ENCODE assay signal across 16 cellular contexts in genomic region chr19:17329768-17330545, GRCh38. TPM values are rescaled to one million over a fixed set of nuclear protein-coding genes. Genes with fewer than 3 reads are reported as not detected.
DNase-seq lines count a peak whose midpoint lies in the region; ATAC-seq, FAIRE-seq and TF ChIP-seq lines count a peak whose summit lies in the region.
"Had no signal": no experiment of that assay in that cellular context is flagged by ENCODE, and none has a peak within 500 bp of the region (broad histone marks: within the 10 kb centered on the region; RNA-seq: fewer than 3 reads in every experiment).

No MANE protein-coding gene starts in this region.

- H3K4ac ChIP-seq in H1 (replicated peaks; ENCODE audit: insufficient read length, low read depth, low read length): no peak overlapping the region

- 0 out of 2 replicates have a peak overlapping the region, but pooled peaks have one; percentile 16 for H2BK5ac ChIP-seq in H1 (ENCODE audit: low read depth, low read length)

- POLR2A ChIA-PET in HEK293 (lab: Yijun Ruan, JAX) (interaction anchor here (1.7 kb wide), 1 partner anchor 9 kb away, joined by 5 read pairs; no protein-coding TSS in a partner anchor), H1 (lab: Charles Lee; ENCODE audit: partially characterized antibody) (interaction anchor here (2.1 to 17.1 kb wide), 3 partner anchors 8 to 19 kb away, joined by 4 to 329 read pairs (median 100); partner anchors contain the start of genes ABHD8, ANO8, DDA1 and GTPBP3)

- no peaks in the 10 kb centered on the region for H3K9me3 Mint-ChIP-seq in activated CD4-positive, alpha-beta T cell treated with anti-CD3 and anti-CD28 coated beads, Interleukin-2, amount 10 ng/mL, durations not matched to agents 24 days and 14 days
- no peaks in the 10 kb centered on the region for H3K9me3 Mint-ChIP-seq in neural crest cell

- H3K36me3 ChIP-seq in HEK293 (ENCODE audit: control insufficient read depth in 2 of 2, insufficient read depth in 1 of 2, low read length in 2 of 2): peaks cover 0 to 20% of the 10 kb centered on the region in 2 experiments; a peak in 2 of 3 replicates
- peaks cover 0 to 4% (median 1%) of the 10 kb centered on the region in 4 experiments; a peak in 3 of 8 replicates for H3K36me3 ChIP-seq in H1 (ENCODE audit: control insufficient read depth in 2 of 4, insufficient read depth in 4 of 4, low read length in 3 of 4)
- H3K36me3 ChIP-seq: upper lobe of right lung had no signal

- no peak overlapping the region for H2AFZ ChIP-seq in H1 (ENCODE audit: low read length)

- H3K79me1 ChIP-seq in H1 (ENCODE audit: low read depth, low read length): 0 out of 2 replicates have a peak, but pooled peaks cover 2% of the 10 kb centered on the region

- DNase-seq in activated CD4-positive, alpha-beta T cell treated with anti-CD3 and anti-CD28 coated beads, Interleukin-2, amount 10 ng/mL, durations not matched to agents 24 days and 14 days: no peak
- no peak for DNase-seq in activated CD4-positive, alpha-beta T cell treated with anti-CD3 and anti-CD28 coated beads for 4 hours
- DNase-seq in H1 (ENCODE audit: low read depth in 1 of 2, low spot score in 2 of 2): no peak
- no peak for DNase-seq in neural crest cell (ENCODE audit: low read depth, low spot score)
- DNase-seq in DMS 273 (lab: John Stamatoyannopoulos, UW; ENCODE audit: unreplicated experiment): no peak
- DNase-seq: dorsolateral prefrontal cortex; esophagus squamous epithelium; NCI-H146; stimulated activated CD4-positive, alpha-beta T cell treated with anti-CD3 and anti-CD28 coated beads, Interleukin-12 subunit alpha, Interleukin-12 subunit beta, amount 100 ng/mL, for 4 hours; stimulated activated naive B cell treated with anti-CD40 and anti-IgM and Interleukin-4, amounts not matched to agents 10 μg/mL and 1 μg/mL and 100 μg/mL, for 72 hours; upper lobe of right lung had no signal

- H4K20me1 ChIP-seq in H1 (replicated peaks in 1 of 2; ENCODE audit: control insufficient read depth in 1 of 2, insufficient read depth in 2 of 2, low read length in 2 of 2): peaks cover 0 to 14% of the 10 kb centered on the region in 2 experiments

- H3K18ac ChIP-seq in H1 (ENCODE audit: extremely low read depth, low read length): no peak overlapping the region

- H4K8ac ChIP-seq in H1 (ENCODE audit: extremely low read depth, insufficient read depth, low read length): no peak overlapping the region

- H3K27ac ChIP-seq in HEK293 (ENCODE audit: extremely low read depth, low read depth, low read length) (no peak overlapping the region), H1 (ENCODE audit: low read depth, low read length) (no peak overlapping the region)
- H3K27ac ChIP-seq: esophagus squamous epithelium, upper lobe of right lung had no signal

- H2BK15ac ChIP-seq in H1 (ENCODE audit: low read length): no peak overlapping the region

- H3K27ac Mint-ChIP-seq in activated CD4-positive, alpha-beta T cell treated with anti-CD3 and anti-CD28 coated beads, Interleukin-2, amount 10 ng/mL, durations not matched to agents 24 days and 14 days: no peak overlapping the region
- H3K27ac Mint-ChIP-seq in neural crest cell (ENCODE audit: unreplicated experiment): no peak overlapping the region

- no peak overlapping the region for H4K91ac ChIP-seq in H1 (replicated peaks; ENCODE audit: insufficient read length, low read length)

- TF ChIP-seq POLR2A in H1 (IDR thresholded peaks at IDR 0.05; ENCODE audit: control extremely low read depth in 1 of 2, low read depth in 2 of 2, low read length in 2 of 2): no peak

- TF ChIP-seq CTCF in HEK293 (tag by site-specific recombination; IDR thresholded peaks at IDR 0.05) (no peak), H1 (IDR thresholded peaks at IDR 0.05; ENCODE audit: control extremely low read depth in 1 of 3, insufficient read depth in 1 of 3, low read depth in 1 of 3, low read length in 3 of 3) (no peak), neural crest cell (conservative IDR thresholded peaks at IDR 0.05) (no peak)

- no peak overlapping the region for H3K56ac ChIP-seq in H1 (replicated peaks; ENCODE audit: insufficient read length, low read depth, low read length)

- H3K36me3 Mint-ChIP-seq in activated CD4-positive, alpha-beta T cell treated with anti-CD3 and anti-CD28 coated beads, Interleukin-2, amount 10 ng/mL, durations not matched to agents 24 days and 14 days (ENCODE audit: low read depth): peaks cover 10% of the 10 kb centered on the region
- H3K36me3 Mint-ChIP-seq in neural crest cell (ENCODE audit: low read depth): peaks cover 11% of the 10 kb centered on the region

- CTCF ChIA-PET in HEK293 (lab: Yijun Ruan, JAX): interaction anchor here (0.6 to 0.7 kb wide), 2 partner anchors 20 to 628 kb away, joined by 3 read pairs; no protein-coding TSS in a partner anchor
- CTCF ChIA-PET in H1 (lab: Charles Lee; ENCODE audit: partially characterized antibody): interaction anchor here (0.9 to 2.3 kb wide), 6 partner anchors 10 to 278 kb away, joined by 3 to 6 read pairs (median 4); partner anchors contain the start of gene MRPL34

- peak overlapping the region; percentile 55 for H3K4me3 Mint-ChIP-seq in activated CD4-positive, alpha-beta T cell treated with anti-CD3 and anti-CD28 coated beads, Interleukin-2, amount 10 ng/mL, durations not matched to agents 24 days and 14 days
- peak overlapping the region; percentile 57 for H3K4me3 Mint-ChIP-seq in neural crest cell

- TF ChIP-seq RAD21 in H1 (IDR thresholded peaks at IDR 0.05 in 1 of 2, conservative IDR thresholded peaks at IDR 0.05 in 1 of 2; ENCODE audit: low read depth in 2 of 2, low read length in 2 of 2): no peak

- no peaks in the 10 kb centered on the region; a peak in 1 of 7 replicates for H3K27me3 ChIP-seq in H1 (replicated peaks in 1 of 4; ENCODE audit: control insufficient read depth in 3 of 4, extremely low read depth in 1 of 4, insufficient read depth in 3 of 4, low read length in 3 of 4)
- H3K27me3 ChIP-seq: dorsolateral prefrontal cortex, upper lobe of right lung had no signal

- FAIRE-seq in H1 (lab: Jason Lieb, UNC): no peak
- FAIRE-seq: islet of Langerhans had no signal

- H3K9me3 ChIP-seq in HEK293 (ENCODE audit: control insufficient read depth, insufficient read depth, low read depth, low read length) (no peaks in the 10 kb centered on the region), H1 (ENCODE audit: insufficient read depth in 2 of 2, low read depth in 1 of 2, low read length in 1 of 2) (no peaks in the 10 kb centered on the region)
- H3K9me3 ChIP-seq: esophagus squamous epithelium, upper lobe of right lung had no signal

- H3K4me3 ChIP-seq in HEK293 (ENCODE audit: low read depth, low read length): no peak overlapping the region
- no peak overlapping the region for H3K4me3 ChIP-seq in H1 (ENCODE audit: extremely low read depth in 1 of 4, insufficient read depth in 2 of 4, low read depth in 3 of 4, low read length in 4 of 4)
- H3K4me3 ChIP-seq: lung had no signal

- peaks cover 15% of the 10 kb centered on the region for H3K23me2 ChIP-seq in H1 (ENCODE audit: low read depth, low read length)

- 93% methylated on average over 22 of the region's 30 CpGs; no CpG with 5 or more reads in 1 of the 2 experiments for WGBS in H1 (ENCODE audit: extremely low coverage in 1 of 2, insufficient coverage in 1 of 2, insufficient read length in 1 of 2, insufficient replicate concordance in 2 of 2, low coverage in 1 of 2, low lambda C conversion rate in 2 of 2, missing lambda C conversion rate in 1 of 2), 2 experiments

- intact Hi-C loops in activated CD4-positive, alpha-beta T cell treated with anti-CD3 and anti-CD28 coated beads, Interleukin-2, amount 10 ng/mL, durations not matched to agents 24 days and 14 days (cut with micrococcal nuclease): no loop called here

- no peak overlapping the region for H3K14ac ChIP-seq in H1 (ENCODE audit: insufficient read length)

- H3K79me2 ChIP-seq in H1 (ENCODE audit: control insufficient read depth in 1 of 2, insufficient read depth in 2 of 2, low read length in 2 of 2): no peaks in the 10 kb centered on the region

- peaks cover 17% of the 10 kb centered on the region for H3K4me1 Mint-ChIP-seq in activated CD4-positive, alpha-beta T cell treated with anti-CD3 and anti-CD28 coated beads, Interleukin-2, amount 10 ng/mL, durations not matched to agents 24 days and 14 days
- peaks cover 19% of the 10 kb centered on the region for H3K4me1 Mint-ChIP-seq in neural crest cell

- H2BK120ac ChIP-seq in H1 (replicated peaks; ENCODE audit: low read depth, low read length): no peak overlapping the region

- no peak overlapping the region for H2AK5ac ChIP-seq in H1 (ENCODE audit: low read depth, low read length)

- H3K23ac ChIP-seq in H1 (ENCODE audit: insufficient read length): no peak overlapping the region

- H3K27me3 Mint-ChIP-seq in activated CD4-positive, alpha-beta T cell treated with anti-CD3 and anti-CD28 coated beads, Interleukin-2, amount 10 ng/mL, durations not matched to agents 24 days and 14 days: peaks cover 9% of the 10 kb centered on the region
- peaks cover 26% of the 10 kb centered on the region for H3K27me3 Mint-ChIP-seq in neural crest cell (ENCODE audit: low read depth)

- H4K5ac ChIP-seq in H1 (ENCODE audit: insufficient read length, low read depth, low read length): no peak overlapping the region

- H3K9ac ChIP-seq in H1 (replicated peaks in 1 of 4; ENCODE audit: extremely low read depth in 1 of 4, low read depth in 3 of 4, low read length in 3 of 4): no peak overlapping the region

- no peak for TF ChIP-seq EP300 in H1 (IDR thresholded peaks at IDR 0.05; ENCODE audit: borderline replicate concordance in 1 of 2, low read depth in 2 of 2, low read length in 2 of 2)

- no peak overlapping the region for H2BK12ac ChIP-seq in H1 (ENCODE audit: low read depth, low read length)

- H3K4me1 ChIP-seq in HEK293 (ENCODE audit: control insufficient read depth, insufficient read depth, low read length): peaks cover 4% of the 10 kb centered on the region; the same call in 1 of the 2 replicates
- H3K4me1 ChIP-seq in H1 (replicated peaks in 1 of 4; ENCODE audit: control insufficient read depth in 3 of 4, insufficient read depth in 4 of 4, low read length in 3 of 4): peaks cover 0 to 31% (median 23%) of the 10 kb centered on the region in 4 experiments; a peak in 6 of 7 replicates

- H2BK20ac ChIP-seq in H1 (ENCODE audit: low read length): no peak overlapping the region

- ATAC-seq in GM18502 (IDR thresholded peaks at IDR 0.05; ENCODE audit: poor library complexity, unreplicated experiment): no peak
- no peak for ATAC-seq in HG03196 (IDR thresholded peaks at IDR 0.05; ENCODE audit: unreplicated experiment)
- ATAC-seq: stimulated activated naive B cell treated with anti-CD40 and anti-IgM and Interleukin-4, amounts not matched to agents 10 μg/mL and 1 μg/mL and 100 μg/mL, for 72 hours; upper lobe of right lung had no signal

- peak overlapping the region in 1 of 2 experiments; percentile 72; a peak in 2 of 4 replicates for H3K4me2 ChIP-seq in H1 (ENCODE audit: insufficient read depth in 1 of 2, low read depth in 2 of 2, low read length in 2 of 2)

RNA-seq across cellular contexts. Expression of gene ANO8, which starts 4.7 kb away (rescaled TPM):
- 6.6 and 7.1 TPM in 2 replicates for total RNA-seq in activated CD4-positive, alpha-beta T cell treated with anti-CD3 and anti-CD28 coated beads, Interleukin-2, amount 10 ng/mL, durations not matched to agents 24 days and 14 days
- total RNA-seq in H1 (2021; fragmentation: NEBNext Ultra II Directional; extraction: Animal tissue kit (Norgen Biotek cat#: 25700)): 20.7 and 21.4 TPM in 2 replicates
- polyA plus RNA-seq in H1 (2011; rRNA removed): 9.5 and 17.3 TPM in 2 replicates
- 12.3 TPM for polyA plus RNA-seq in H1 (2011; cell fraction: cytosol; rRNA removed)
- 132 TPM for polyA plus RNA-seq in H1 (2011; cell fraction: nucleus; rRNA removed)
- polyA plus RNA-seq in H1 (2012, experiment 1 of 2): 12.0 to 21.7 TPM (median 19.9 TPM) in 4 replicates
- 6.5 TPM for polyA plus RNA-seq in H1 (2012, experiment 2 of 2)
- 10.9 TPM for polyA plus RNA-seq in H1 (2013, experiment 1 of 2)
- 9.5 TPM for polyA plus RNA-seq in H1 (2013, experiment 2 of 2)
- polyA minus RNA-seq in H1 (2011; rRNA and poly(A)+ RNA removed): 5.0 and 5.9 TPM in 2 replicates
- 7.3 TPM for polyA minus RNA-seq in H1 (2011; cell fraction: cytosol; rRNA and poly(A)+ RNA removed)
- polyA minus RNA-seq in H1 (2011; cell fraction: nucleus; rRNA and poly(A)+ RNA removed): 23.4 TPM
- total RNA-seq in neural crest cell: 37.4 and 43.3 TPM in 2 replicates

RNA-seq across cellular contexts. Expression of gene GTPBP3, which starts 7.4 kb away (rescaled TPM):
- total RNA-seq in activated CD4-positive, alpha-beta T cell treated with anti-CD3 and anti-CD28 coated beads, Interleukin-2, amount 10 ng/mL, durations not matched to agents 24 days and 14 days: 69.9 and 70.3 TPM in 2 replicates
- 52.7 and 56.0 TPM in 2 replicates for total RNA-seq in H1 (2021; fragmentation: NEBNext Ultra II Directional; extraction: Animal tissue kit (Norgen Biotek cat#: 25700))
- 30.4 and 50.7 TPM in 2 replicates for polyA plus RNA-seq in H1 (2011; rRNA removed)
- 37.3 TPM for polyA plus RNA-seq in H1 (2011; cell fraction: cytosol; rRNA removed)
- polyA plus RNA-seq in H1 (2011; cell fraction: nucleus; rRNA removed): 94.2 TPM
- 41.3 to 58.3 TPM (median 52.0 TPM) in 4 replicates for polyA plus RNA-seq in H1 (2012, experiment 1 of 2)
- polyA plus RNA-seq in H1 (2012, experiment 2 of 2): 35.5 TPM
- polyA plus RNA-seq in H1 (2013, experiment 1 of 2): 25.7 TPM
- polyA plus RNA-seq in H1 (2013, experiment 2 of 2): 24.6 TPM
- polyA minus RNA-seq in H1 (2011; rRNA and poly(A)+ RNA removed): 11.5 and 15.3 TPM in 2 replicates
- polyA minus RNA-seq in H1 (2011; cell fraction: cytosol; rRNA and poly(A)+ RNA removed): 29.7 TPM
- polyA minus RNA-seq in H1 (2011; cell fraction: nucleus; rRNA and poly(A)+ RNA removed): 59.7 TPM
- 57.8 TPM in 2 replicates for total RNA-seq in neural crest cell

RNA-seq across cellular contexts. Expression of gene DDA1, which starts 20.6 kb away (rescaled TPM):
- 37.9 and 38.2 TPM in 2 replicates for total RNA-seq in activated CD4-positive, alpha-beta T cell treated with anti-CD3 and anti-CD28 coated beads, Interleukin-2, amount 10 ng/mL, durations not matched to agents 24 days and 14 days
- total RNA-seq in H1 (2021; fragmentation: NEBNext Ultra II Directional; extraction: Animal tissue kit (Norgen Biotek cat#: 25700)): 34.5 and 35.9 TPM in 2 replicates
- polyA plus RNA-seq in H1 (2011; rRNA removed): 29.2 and 30.0 TPM in 2 replicates
- polyA plus RNA-seq in H1 (2011; cell fraction: cytosol; rRNA removed): 41.8 TPM
- polyA plus RNA-seq in H1 (2011; cell fraction: nucleus; rRNA removed): 55.3 TPM
- polyA plus RNA-seq in H1 (2012, experiment 1 of 2): 32.6 to 63.7 TPM (median 58.6 TPM) in 4 replicates
- polyA plus RNA-seq in H1 (2012, experiment 2 of 2): 30.1 TPM
- polyA plus RNA-seq in H1 (2013, experiment 1 of 2): 73.8 TPM
- polyA plus RNA-seq in H1 (2013, experiment 2 of 2): 66.6 TPM
- 12.9 and 19.5 TPM in 2 replicates for polyA minus RNA-seq in H1 (2011; rRNA and poly(A)+ RNA removed)
- polyA minus RNA-seq in H1 (2011; cell fraction: cytosol; rRNA and poly(A)+ RNA removed): 7.7 TPM
- polyA minus RNA-seq in H1 (2011; cell fraction: nucleus; rRNA and poly(A)+ RNA removed): 9.4 TPM
- 44.9 and 49.9 TPM in 2 replicates for total RNA-seq in neural crest cell

RNA-seq across cellular contexts. Expression of gene MRPL34, which starts 24.3 kb away (rescaled TPM):
- 101 and 103 TPM in 2 replicates for total RNA-seq in activated CD4-positive, alpha-beta T cell treated with anti-CD3 and anti-CD28 coated beads, Interleukin-2, amount 10 ng/mL, durations not matched to agents 24 days and 14 days
- total RNA-seq in H1 (2021; fragmentation: NEBNext Ultra II Directional; extraction: Animal tissue kit (Norgen Biotek cat#: 25700)): 99.6 and 100 TPM in 2 replicates
- 91.9 and 123 TPM in 2 replicates for polyA plus RNA-seq in H1 (2011; rRNA removed)
- polyA plus RNA-seq in H1 (2011; cell fraction: cytosol; rRNA removed): 89.6 TPM
- 60.8 TPM for polyA plus RNA-seq in H1 (2011; cell fraction: nucleus; rRNA removed)
- polyA plus RNA-seq in H1 (2012, experiment 1 of 2): 80.1 to 84.2 TPM (median 82.1 TPM) in 4 replicates
- 85.1 TPM for polyA plus RNA-seq in H1 (2012, experiment 2 of 2)
- 103 TPM for polyA plus RNA-seq in H1 (2013, experiment 1 of 2)
- polyA plus RNA-seq in H1 (2013, experiment 2 of 2): 94.8 TPM
- polyA minus RNA-seq in H1 (2011; rRNA and poly(A)+ RNA removed): 11.8 and 11.9 TPM in 2 replicates
- 26.2 TPM for polyA minus RNA-seq in H1 (2011; cell fraction: cytosol; rRNA and poly(A)+ RNA removed)
- polyA minus RNA-seq in H1 (2011; cell fraction: nucleus; rRNA and poly(A)+ RNA removed): 12.8 TPM
- total RNA-seq in neural crest cell: 73.4 and 74.2 TPM in 2 replicates

RNA-seq across cellular contexts. Expression of gene ABHD8, which starts 26.7 kb away (rescaled TPM):
- total RNA-seq in activated CD4-positive, alpha-beta T cell treated with anti-CD3 and anti-CD28 coated beads, Interleukin-2, amount 10 ng/mL, durations not matched to agents 24 days and 14 days: 5.6 and 6.5 TPM in 2 replicates
- 11.3 and 14.5 TPM in 2 replicates for total RNA-seq in H1 (2021; fragmentation: NEBNext Ultra II Directional; extraction: Animal tissue kit (Norgen Biotek cat#: 25700))
- polyA plus RNA-seq in H1 (2011; rRNA removed): 18.7 and 28.5 TPM in 2 replicates
- 17.5 TPM for polyA plus RNA-seq in H1 (2011; cell fraction: cytosol; rRNA removed)
- 15.7 TPM for polyA plus RNA-seq in H1 (2011; cell fraction: nucleus; rRNA removed)
- polyA plus RNA-seq in H1 (2012, experiment 1 of 2): 8.6 to 15.1 TPM (median 14.3 TPM) in 4 replicates
- 12.6 TPM for polyA plus RNA-seq in H1 (2012, experiment 2 of 2)
- polyA plus RNA-seq in H1 (2013, experiment 1 of 2): 5.9 TPM
- polyA plus RNA-seq in H1 (2013, experiment 2 of 2): 5.6 TPM
- 6.0 and 8.9 TPM in 2 replicates for polyA minus RNA-seq in H1 (2011; rRNA and poly(A)+ RNA removed)
- polyA minus RNA-seq in H1 (2011; cell fraction: cytosol; rRNA and poly(A)+ RNA removed): 11.1 TPM
- polyA minus RNA-seq in H1 (2011; cell fraction: nucleus; rRNA and poly(A)+ RNA removed): 9.8 TPM
- 8.1 and 8.5 TPM in 2 replicates for total RNA-seq in neural crest cell
